Comparison of ENCODE assay signal across 9 cellular contexts in the genomic region with DNA sequence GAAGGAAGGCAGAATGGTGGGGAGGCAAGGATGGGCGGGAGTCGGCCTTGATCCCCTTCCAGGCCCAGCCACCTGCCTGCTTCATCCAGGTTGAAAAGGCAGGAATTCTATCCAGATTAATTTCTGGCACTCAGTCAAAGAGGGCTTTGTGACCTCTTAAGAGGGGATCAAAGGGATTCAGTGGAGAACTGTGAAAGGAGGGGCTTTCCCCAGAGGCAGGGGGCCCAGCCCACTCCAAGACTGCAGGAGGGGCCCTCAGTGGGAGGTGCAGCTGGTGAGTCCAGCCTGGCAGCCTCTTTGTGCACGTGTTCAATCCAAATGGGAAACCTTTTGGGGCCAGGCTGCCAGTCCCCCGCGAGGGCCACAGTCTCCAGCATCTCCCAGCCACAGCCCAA.
A peak's percentile ranks its signal among the peaks of the same experiment; 100 is the strongest.
DNase-seq lines count a peak whose midpoint lies in the region; ATAC-seq and TF ChIP-seq lines count a peak whose summit lies in the region.
"Had no signal": no experiment of that assay in that cellular context is flagged by ENCODE, and none has a peak within 500 bp of the region (broad histone marks: within the 10 kb centered on the region; RNA-seq: fewer than 3 reads in every experiment).

No MANE protein-coding gene starts in this region.

- H3K4me2 ChIP-seq in osteoblast (ENCODE audit: insufficient read depth, low read length) = no peak overlapping the region

- peaks cover 49% of the 10 kb centered on the region for H3K4me1 ChIP-seq in HUES48 (ENCODE audit: control insufficient read depth, insufficient read depth, low read length)
- peaks cover 49% of the 10 kb centered on the region for H3K4me1 ChIP-seq in mesodermal cell (ENCODE audit: control insufficient read depth, insufficient read depth, low read length, poor library complexity, severe bottlenecking)
- peaks cover 22% of the 10 kb centered on the region for H3K4me1 ChIP-seq in osteoblast (ENCODE audit: insufficient read depth, low read length)

- H3K27me3 ChIP-seq in CD4-positive, alpha-beta T cell (ENCODE audit: control insufficient read depth, insufficient read depth, low read length) = no peaks in the 10 kb centered on the region
- H3K27me3 ChIP-seq in HUES48 (ENCODE audit: control insufficient read depth, insufficient read depth, low read length) (no peaks in the 10 kb centered on the region), osteoblast (ENCODE audit: insufficient read depth, low read length) (no peaks in the 10 kb centered on the region)

- H3K36me3 ChIP-seq in HUES48 (ENCODE audit: control insufficient read depth, insufficient read depth, low read length) (no peaks in the 10 kb centered on the region), mesodermal cell (ENCODE audit: control insufficient read depth, insufficient read depth, low read length) (no peaks in the 10 kb centered on the region), osteoblast (ENCODE audit: insufficient read depth, low read length) (no peaks in the 10 kb centered on the region)

- H3K27me3 Mint-ChIP-seq in CD4-positive, alpha-beta T cell = no peaks in the 10 kb centered on the region

- peaks cover 28% of the 10 kb centered on the region for H4K20me1 ChIP-seq in osteoblast (ENCODE audit: insufficient read depth, low read length)

- H3K9me3 Mint-ChIP-seq in CD4-positive, alpha-beta T cell = no peaks in the 10 kb centered on the region

- intact Hi-C loops in CD4-positive, alpha-beta T cell (cut with DNase I, micrococcal nuclease) = loop anchor here in 1 of 2 experiments (5.0 kb wide), 1 partner anchor 87 kb away; no protein-coding TSS in a partner anchor

- peaks cover 5% of the 10 kb centered on the region for H3K36me3 Mint-ChIP-seq in CD4-positive, alpha-beta T cell (ENCODE audit: low read depth)

- H3K27ac Mint-ChIP-seq in CD4-positive, alpha-beta T cell = peak overlapping the region; percentile 94

- POLR2A ChIA-PET in CD4-positive, alpha-beta T cell (lab: Charles Lee) = interaction anchor here (0.7 to 1.2 kb wide), 2 partner anchors 37 to 99 kb away, joined by 3 read pairs; no protein-coding TSS in a partner anchor

- no peak for TF ChIP-seq CTCF in CD4-positive, alpha-beta T cell (IDR thresholded peaks at IDR 0.05)
- no peak for TF ChIP-seq CTCF in osteoblast (IDR thresholded peaks at IDR 0.05; ENCODE audit: extremely low read depth, low read depth, low read length)

- H3K4me1 Mint-ChIP-seq in CD4-positive, alpha-beta T cell (ENCODE audit: low read depth) = peaks cover 52% of the 10 kb centered on the region

- no peaks in the 10 kb centered on the region for H3K79me2 ChIP-seq in osteoblast (ENCODE audit: insufficient read depth, low read length)

- no peak overlapping the region for H2AFZ ChIP-seq in osteoblast (ENCODE audit: low read length)

- CTCF ChIA-PET in CD4-positive, alpha-beta T cell (lab: Charles Lee) = no interaction called here

- WGBS in mesodermal cell (ENCODE audit: insufficient coverage in 2 of 2), 2 experiments = 53 to 57% methylated on average over 3 to 5 of the region's 5 CpGs

- ATAC-seq in CD4-positive, alpha-beta T cell (ENCODE audit: poor library complexity) = no peak

- no peak for DNase-seq in CD4-positive, alpha-beta T cell
- peak; percentile 54 for DNase-seq in UCSD-AML1 (lab: John Stamatoyannopoulos, UW; ENCODE audit: unreplicated experiment)
- DNase-seq in AML-193 (lab: John Stamatoyannopoulos, UW) = no peak
- no peak for DNase-seq in NCI-H510A treated with DMSO at 0.1 percent for 48 hours (lab: John Stamatoyannopoulos, UW)
- no peak for DNase-seq in osteoblast (ENCODE audit: insufficient read length, low spot score, missing footprints)
- DNase-seq in NCI-H510A (lab: John Stamatoyannopoulos, UW) = no peak
- DNase-seq: Calu3 had no signal

- no peak overlapping the region for H3K27ac ChIP-seq in CD4-positive, alpha-beta T cell (ENCODE audit: low read depth, low read length)
- peak overlapping the region; percentile 72 for H3K27ac ChIP-seq in HUES48 (ENCODE audit: low read depth, low read length)
- H3K27ac ChIP-seq in mesodermal cell (ENCODE audit: low read depth, low read length, severe bottlenecking) = peak overlapping the region; percentile 10
- no peak overlapping the region for H3K27ac ChIP-seq in osteoblast (ENCODE audit: low read depth, low read length)

- no peak overlapping the region for H3K9ac ChIP-seq in HUES48 (ENCODE audit: low read depth, low read length)

- H3K4me3 Mint-ChIP-seq in CD4-positive, alpha-beta T cell = no peak overlapping the region

- no peaks in the 10 kb centered on the region for H3K9me3 ChIP-seq in CD4-positive, alpha-beta T cell (ENCODE audit: control insufficient read depth, low read length)
- H3K9me3 ChIP-seq in HUES48 (ENCODE audit: control insufficient read depth, insufficient read depth, low read length) = no peaks in the 10 kb centered on the region
- no peaks in the 10 kb centered on the region for H3K9me3 ChIP-seq in mesodermal cell (ENCODE audit: control insufficient read depth, low read length)
- H3K9me3 ChIP-seq in osteoblast (ENCODE audit: low read depth, low read length) = no peaks in the 10 kb centered on the region

- H3K4me3 ChIP-seq in HUES48 (ENCODE audit: low read depth, low read length) (no peak overlapping the region), mesodermal cell (ENCODE audit: extremely low read depth, insufficient read depth, low read length, poor library complexity, severe bottlenecking) (no peak overlapping the region), osteoblast (ENCODE audit: insufficient read depth, low read length) (no peak overlapping the region)

Comparison
In these comparisons a context has a peak if more than half of its experiments do, and no peak if none do; other contexts are left out.
1. H3K27ac ChIP-seq: peak in HUES48 (single experiment) and mesodermal cell (single experiment); none in CD4-positive, alpha-beta T cell (single experiment) and osteoblast (single experiment).